In genomic region chr12:12721251-12721689, GRCh38 we compare ENCODE assay signal across 8 cellular contexts. TPM values are rescaled to one million over a fixed set of nuclear protein-coding genes. Genes with fewer than 3 reads are reported as not detected.
DNase-seq lines count a peak whose midpoint lies in the region; ATAC-seq and TF ChIP-seq lines count a peak whose summit lies in the region.

No MANE protein-coding gene starts in this region.

- no peaks in the 10 kb centered on the region for H3K9me3 Mint-ChIP-seq in activated CD8-positive, alpha-beta memory T cell treated with anti-CD3 and anti-CD28 coated beads, Interleukin-2, amount 10 ng/mL, durations not matched to agents 7 days and 5 days (ENCODE audit: low read depth)

- H3K4me3 ChIP-seq in fibroblast of lung (replicated peaks in 1 of 4; ENCODE audit: control extremely low read depth in 1 of 4, insufficient read depth in 1 of 4, low read depth in 3 of 4, low read length in 4 of 4) (peak overlapping the region; percentile 19 to 97 (median 76)), thoracic aorta (peak overlapping the region; percentile 98)

- peak overlapping the region; percentile 96 for H3K4me3 Mint-ChIP-seq in activated CD8-positive, alpha-beta memory T cell treated with anti-CD3 and anti-CD28 coated beads, Interleukin-2, amount 10 ng/mL, durations not matched to agents 7 days and 5 days

- intact Hi-C loops in left colon (cut with DNase I, micrococcal nuclease): no loop called here

- H3K9ac ChIP-seq in fibroblast of lung (ENCODE audit: insufficient read depth, low read length): no peak overlapping the region

- H3K4me1 ChIP-seq in fibroblast of lung (ENCODE audit: control insufficient read depth, extremely low read depth, insufficient read depth, low read length): peaks cover under 1% of the 10 kb centered on the region
- H3K4me1 ChIP-seq in thoracic aorta (ENCODE audit: control insufficient read depth in 1 of 2, low read depth in 2 of 2): peaks cover 37 to 45% of the 10 kb centered on the region in 2 donors

- TF ChIP-seq CTCF in fibroblast of lung (conservative IDR thresholded peaks at IDR 0.05 in 1 of 2, IDR thresholded peaks at IDR 0.05 in 1 of 2; ENCODE audit: low read depth in 1 of 2, low read length in 2 of 2): no peak
- no peak for TF ChIP-seq CTCF in thoracic aorta (IDR thresholded peaks at IDR 0.05)

- CTCF ChIA-PET in activated CD8-positive, alpha-beta memory T cell treated with anti-CD3 and anti-CD28 coated beads, Interleukin-2, amount 10 ng/mL, durations not matched to agents 7 days and 5 days (lab: Charles Lee): interaction anchor here (1.9 to 7.8 kb wide), 3 partner anchors 15 to 364 kb away, joined by 4 to 71 read pairs (median 8); partner anchors contain the start of gene BORCS5

- H3K4me1 Mint-ChIP-seq in activated CD8-positive, alpha-beta memory T cell treated with anti-CD3 and anti-CD28 coated beads, Interleukin-2, amount 10 ng/mL, durations not matched to agents 7 days and 5 days: peaks cover 21% of the 10 kb centered on the region

- ATAC-seq in activated CD8-positive, alpha-beta memory T cell treated with anti-CD3 and anti-CD28 coated beads, Interleukin-2, amount 10 ng/mL, durations not matched to agents 7 days and 5 days: no peak
- ATAC-seq in thoracic aorta (ENCODE audit: insufficient number of reproducible peaks, low FRiP score, low read depth) (no peak), left colon (no peak), HG03565 (IDR thresholded peaks at IDR 0.05; ENCODE audit: unreplicated experiment) (no peak)

- H3K9me3 ChIP-seq in fibroblast of lung (ENCODE audit: control insufficient read depth, insufficient read depth, low read depth, low read length): no peaks in the 10 kb centered on the region
- H3K9me3 ChIP-seq in thoracic aorta: no peaks in the 10 kb centered on the region

- no peaks in the 10 kb centered on the region for H4K20me1 ChIP-seq in fibroblast of lung (ENCODE audit: control insufficient read depth, extremely low read depth, insufficient read depth, low read length)

- peaks cover 6% of the 10 kb centered on the region for H3K36me3 ChIP-seq in fibroblast of lung (ENCODE audit: control insufficient read depth, insufficient read depth, low read length)
- peaks cover 6% of the 10 kb centered on the region for H3K36me3 ChIP-seq in thoracic aorta

- no peak for DNase-seq in activated CD8-positive, alpha-beta memory T cell treated with anti-CD3 and anti-CD28 coated beads, Interleukin-2, amount 10 ng/mL, durations not matched to agents 7 days and 5 days
- no peak for DNase-seq in activated CD8-positive, alpha-beta memory T cell treated with anti-CD3 and anti-CD28 coated beads for 24 hours
- DNase-seq in RPMI8226: peak; percentile 49
- peak in 1 of 2 donors; percentile 23 for DNase-seq in fibroblast of lung (ENCODE audit: low read depth in 2 of 2)
- no peak for DNase-seq in thoracic aorta (ENCODE audit: low spot score)
- no peak for DNase-seq in cortex of kidney (lab: John Stamatoyannopoulos, UW)
- DNase-seq in left colon: no peak

- H3K27ac ChIP-seq in fibroblast of lung (ENCODE audit: insufficient read depth, low read length): peak overlapping the region; percentile 56
- H3K27ac ChIP-seq in thoracic aorta: peak overlapping the region in 1 of 2 donors; percentile 99

- H3K79me2 ChIP-seq in fibroblast of lung (ENCODE audit: control insufficient read depth, insufficient read depth, low read length): peaks cover 66% of the 10 kb centered on the region

- peak overlapping the region; percentile 100 for H3K27ac Mint-ChIP-seq in activated CD8-positive, alpha-beta memory T cell treated with anti-CD3 and anti-CD28 coated beads, Interleukin-2, amount 10 ng/mL, durations not matched to agents 7 days and 5 days

- H2AFZ ChIP-seq in fibroblast of lung (ENCODE audit: low read length): no peak overlapping the region

- H3K27me3 Mint-ChIP-seq in activated CD8-positive, alpha-beta memory T cell treated with anti-CD3 and anti-CD28 coated beads, Interleukin-2, amount 10 ng/mL, durations not matched to agents 7 days and 5 days: no peaks in the 10 kb centered on the region

- no peaks in the 10 kb centered on the region for H3K27me3 ChIP-seq in fibroblast of lung (ENCODE audit: control insufficient read depth, insufficient read depth, low read length)
- no peaks in the 10 kb centered on the region for H3K27me3 ChIP-seq in thoracic aorta (replicated peaks; ENCODE audit: insufficient read depth)

- peak overlapping the region; percentile 95 for H3K4me2 ChIP-seq in fibroblast of lung (ENCODE audit: extremely low read depth, insufficient read depth, low read length)

- H3K36me3 Mint-ChIP-seq in activated CD8-positive, alpha-beta memory T cell treated with anti-CD3 and anti-CD28 coated beads, Interleukin-2, amount 10 ng/mL, durations not matched to agents 7 days and 5 days: peaks cover 74% of the 10 kb centered on the region

RNA-seq across cellular contexts. Expression of gene CDKN1B, which starts 4.1 kb away (rescaled TPM):
- 100 to 1,000 TPM in 1 of 2 experiments, 10 to 100 TPM in 1; 99.2 to 105 TPM for total RNA-seq in activated CD8-positive, alpha-beta memory T cell treated with anti-CD3 and anti-CD28 coated beads, Interleukin-2, amount 10 ng/mL, durations not matched to agents 7 days and 5 days
- total RNA-seq in fibroblast of lung (50.9 and 58.0 TPM in 2 replicates), thoracic aorta (10 to 100 TPM; 61.9 to 63.5 TPM), left colon (10 to 100 TPM; 38.0 to 53.3 TPM)
- polyA plus RNA-seq in fibroblast of lung: 12.6 and 21.4 TPM in 2 replicates
- polyA plus RNA-seq in fibroblast of lung (2012): 16.7 and 28.0 TPM in 2 replicates
- 0.89 and 2.8 TPM in 2 replicates for polyA minus RNA-seq in fibroblast of lung (ENCODE audit: low replicate concordance)

RNA-seq across cellular contexts. Expression of gene GPR19, which starts 25.3 kb away (rescaled TPM):
- 10 to 100 TPM; 15.1 to 16.8 TPM for total RNA-seq in activated CD8-positive, alpha-beta memory T cell treated with anti-CD3 and anti-CD28 coated beads, Interleukin-2, amount 10 ng/mL, durations not matched to agents 7 days and 5 days
- total RNA-seq in fibroblast of lung (not detected in 2 replicates), thoracic aorta (under 1 TPM in 1 of 2 donors, not detected in 1; 0.35 TPM), left colon (under 1 TPM; 0.34 to 0.37 TPM)
- polyA plus RNA-seq in fibroblast of lung: 0.24 and 0.35 TPM in 2 replicates
- polyA plus RNA-seq in fibroblast of lung (2012): 0.20 and 0.36 TPM in 2 replicates
- polyA minus RNA-seq in fibroblast of lung (ENCODE audit: low replicate concordance): not detected in 2 replicates

Comparison
In these comparisons a context has a peak if more than half of its experiments do, and no peak if none do; other contexts are left out.
1. RNA of gene GPR19, which starts 25.3 kb away (total RNA-seq): 15.1 to 16.8 TPM in activated CD8-positive, alpha-beta memory T cell treated with anti-CD3 and anti-CD28 coated beads, Interleukin-2, amount 10 ng/mL, durations not matched to agents 7 days and 5 days; 0.34 to 0.37 TPM in left colon, 0.35 TPM in thoracic aorta and not detected in fibroblast of lung; every median in the first group is over 10 times any median in the second.